ENCODE assay signal across 1 cellular context in the genomic region with DNA sequence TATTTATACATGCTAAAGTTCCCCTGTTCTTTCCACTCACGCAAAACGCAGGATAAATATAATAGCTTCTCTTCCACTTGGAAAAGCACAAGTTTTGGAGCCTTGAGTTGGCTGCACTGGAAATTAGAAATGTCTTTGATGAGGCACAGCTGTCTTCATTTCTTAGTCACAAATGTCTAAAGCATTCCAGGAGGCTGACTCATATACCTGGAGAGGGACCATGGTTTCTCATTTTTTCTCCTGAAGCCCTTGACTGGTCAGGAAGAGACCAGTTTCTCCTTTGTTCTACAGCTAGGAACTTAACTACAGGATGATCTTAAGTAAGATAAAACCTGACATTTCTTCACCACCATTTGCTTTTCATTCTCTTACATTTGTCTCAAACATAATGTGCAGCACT.
TF ChIP-seq lines count a peak whose summit lies in the region.

No MANE protein-coding gene starts in this region.

TF ChIP-seq in H1, 55 proteins besides CTCF, POLR2A, EP300 and RAD21:
- TF ChIP-seq SUZ12 (IDR thresholded peaks at IDR 0.05; ENCODE audit: low read length) (no peak), JUND (IDR thresholded peaks at IDR 0.05; ENCODE audit: low read length) (peak; percentile 81), RXRA (IDR thresholded peaks at IDR 0.05; ENCODE audit: insufficient read depth, low read depth, low read length) (no peak)
- TF ChIP-seq, protein P1, sequence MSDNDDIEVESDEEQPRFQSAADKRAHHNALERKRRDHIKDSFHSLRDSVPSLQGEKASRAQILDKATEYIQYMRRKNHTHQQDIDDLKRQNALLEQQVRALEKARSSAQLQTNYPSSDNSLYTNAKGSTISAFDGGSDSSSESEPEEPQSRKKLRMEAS (IDR thresholded peaks at IDR 0.05): no peak
